8 cellular contexts compared by ENCODE assay signal in the genomic region with DNA sequence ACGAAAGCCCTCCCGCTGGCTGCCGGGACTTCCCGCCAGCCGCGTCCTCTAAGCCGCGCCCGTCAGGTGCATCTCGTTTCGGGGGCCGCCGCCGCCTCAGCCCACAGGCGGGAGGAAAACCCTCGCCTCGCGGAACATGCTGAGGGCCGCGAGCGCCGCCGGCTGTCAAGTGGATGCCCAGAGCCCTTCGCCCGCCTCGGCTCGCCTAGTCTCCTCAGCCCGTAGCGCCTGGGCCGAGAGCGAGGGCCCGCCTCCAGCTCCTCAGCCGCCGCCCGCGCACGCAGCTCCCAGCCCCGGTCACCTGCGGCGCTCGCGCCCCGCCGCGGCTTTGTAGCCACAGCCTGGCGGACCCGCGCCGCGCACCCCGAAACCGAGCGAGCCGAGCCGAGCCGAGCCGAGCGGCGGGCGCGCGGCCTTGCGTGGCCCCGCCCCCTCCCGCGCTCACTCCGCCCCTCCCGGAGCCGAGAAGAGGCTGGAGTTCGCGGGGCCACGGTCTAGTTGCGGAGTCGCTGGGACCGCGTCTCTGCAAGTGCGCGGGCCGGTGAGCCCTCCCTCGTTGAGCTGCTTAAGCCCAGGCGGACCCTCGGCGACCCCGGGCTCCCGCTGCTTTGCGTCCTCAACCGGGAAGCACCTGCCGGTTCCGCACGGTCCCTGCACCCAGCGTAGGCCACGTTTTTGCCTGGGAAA. TPM values are rescaled to one million over a fixed set of nuclear protein-coding genes. Genes with fewer than 3 reads are reported as not detected.
DNase-seq lines count a peak whose midpoint lies in the region; ATAC-seq, FAIRE-seq and TF ChIP-seq lines count a peak whose summit lies in the region.

A gene (minus strand): TSS at position 382 of the 687 bp plus-strand sequence. CDS start 450 bp downstream, outside the sequence.

- DNase-seq in CD1c-positive myeloid dendritic cell (ENCODE audit: extremely low spot score) (peak; percentile 82), NCI-H82 treated with DMSO at 0.1 percent for 48 hours (lab: John Stamatoyannopoulos, UW; ENCODE audit: unreplicated experiment) (peak; percentile 45), H1 (ENCODE audit: low read depth in 1 of 2, low spot score in 2 of 2) (peak; percentile 46 to 89), mesenteric fat pad (ENCODE audit: low spot score) (peak; percentile 95)
- peak; percentile 51 to 63 (median 62) for DNase-seq in activated CD8-positive, alpha-beta memory T cell treated with anti-CD3 and anti-CD28 coated beads for 48 hours (ENCODE audit: low read depth in 2 of 3, low spot score in 2 of 3)
- peak; percentile 73 for DNase-seq in stimulated activated CD8-positive, alpha-beta memory T cell treated with anti-CD3 and anti-CD28 coated beads, Interleukin-12 subunit alpha, Interleukin-12 subunit beta, amount 100 ng/mL, for 4 hours (ENCODE audit: low read depth)

- no peak within 1 kb of the TSS for H3K4ac ChIP-seq in H1 (replicated peaks; ENCODE audit: insufficient read length, low read depth, low read length)

- TF ChIP-seq EP300 in H1 (IDR thresholded peaks at IDR 0.05; ENCODE audit: borderline replicate concordance in 1 of 2, low read depth in 2 of 2, low read length in 2 of 2), result no peak

- H3K56ac ChIP-seq in H1 (replicated peaks; ENCODE audit: insufficient read length, low read depth, low read length), result no peak within 1 kb of the TSS

- peak within 1 kb of the TSS; percentile 97 for H2AFZ ChIP-seq in H1 (ENCODE audit: low read length)

- peak in 1 of 2 experiments; percentile 20; a peak in 1 of 4 replicates for TF ChIP-seq RAD21 in H1 (IDR thresholded peaks at IDR 0.05 in 1 of 2, conservative IDR thresholded peaks at IDR 0.05 in 1 of 2; ENCODE audit: low read depth in 2 of 2, low read length in 2 of 2)

- FAIRE-seq in H1 (lab: Jason Lieb, UNC), result no peak

- CTCF ChIA-PET in H1 (lab: Charles Lee; ENCODE audit: partially characterized antibody), result interaction anchor here (0.7 to 2.8 kb wide), 8 partner anchors 17 to 150 kb away, joined by 3 to 18 read pairs (median 3); no protein-coding TSS in a partner anchor

- peak within 1 kb of the TSS; percentile 48 to 63 (median 50) for H3K9ac ChIP-seq in H1 (replicated peaks in 1 of 4; ENCODE audit: extremely low read depth in 1 of 4, low read depth in 3 of 4, low read length in 3 of 4)

- 0 out of 2 replicates have a peak within 1 kb of the TSS, but pooled peaks have one; percentile 14 for H2BK12ac ChIP-seq in H1 (ENCODE audit: low read depth, low read length)

- H2AK5ac ChIP-seq in H1 (ENCODE audit: low read depth, low read length), result no peak within 1 kb of the TSS

- peak in 1 of 2 experiments; percentile 57; a peak in 2 of 3 replicates for TF ChIP-seq POLR2A in H1 (IDR thresholded peaks at IDR 0.05; ENCODE audit: control extremely low read depth in 1 of 2, low read depth in 2 of 2, low read length in 2 of 2)

- WGBS in H1 (ENCODE audit: extremely low coverage in 1 of 2, insufficient coverage in 1 of 2, insufficient read length in 1 of 2, insufficient replicate concordance in 2 of 2, low coverage in 1 of 2, low lambda C conversion rate in 2 of 2, missing lambda C conversion rate in 1 of 2), 2 experiments, result 2% methylated on average over 33 of the region's 92 CpGs; no CpG with 5 or more reads in 1 of the 2 experiments

- TF ChIP-seq CTCF in H1 (IDR thresholded peaks at IDR 0.05; ENCODE audit: control extremely low read depth in 1 of 3, insufficient read depth in 1 of 3, low read depth in 1 of 3, low read length in 3 of 3), result peak; percentile 10 to 28 (median 12); a peak in 3 of 4 replicates

- peak within 1 kb of the TSS; percentile 32; the same call in 1 of the 2 replicates for H3K18ac ChIP-seq in H1 (ENCODE audit: extremely low read depth, low read length)

- no peaks in the 10 kb centered on the region for H3K36me3 ChIP-seq in H1 (ENCODE audit: control insufficient read depth in 2 of 4, insufficient read depth in 4 of 4, low read length in 3 of 4)

- ATAC-seq in GM19395 (IDR thresholded peaks at IDR 0.05; ENCODE audit: unreplicated experiment) (peak; percentile 90), HG03558 (IDR thresholded peaks at IDR 0.05; ENCODE audit: extremely low read depth, unreplicated experiment) (peak; percentile 77)

- H3K23ac ChIP-seq in H1 (ENCODE audit: insufficient read length), result no peak within 1 kb of the TSS

- H3K79me2 ChIP-seq in H1 (ENCODE audit: control insufficient read depth in 1 of 2, insufficient read depth in 2 of 2, low read length in 2 of 2), result no peaks in the 10 kb centered on the region

- peak within 1 kb of the TSS; percentile 85 for H4K8ac ChIP-seq in H1 (ENCODE audit: extremely low read depth, insufficient read depth, low read length)

- peak within 1 kb of the TSS; percentile 6 for H4K5ac ChIP-seq in H1 (ENCODE audit: insufficient read length, low read depth, low read length)

- no peak within 1 kb of the TSS for H2BK20ac ChIP-seq in H1 (ENCODE audit: low read length)

- peak within 1 kb of the TSS; percentile 38 to 81 (median 74) for H3K4me3 ChIP-seq in H1 (ENCODE audit: extremely low read depth in 1 of 4, insufficient read depth in 2 of 4, low read depth in 3 of 4, low read length in 4 of 4)

- POLR2A ChIA-PET in H1 (lab: Charles Lee; ENCODE audit: partially characterized antibody), result interaction anchor here (1.3 kb wide), 1 partner anchor 32 kb away, joined by 3 read pairs; a partner anchor contains a TSS

- no peaks in the 10 kb centered on the region for H3K79me1 ChIP-seq in H1 (ENCODE audit: low read depth, low read length)

- H3K27ac ChIP-seq in H1 (ENCODE audit: low read depth, low read length), result no peak within 1 kb of the TSS

- peaks cover 10% of the 10 kb centered on the region; the same call in 1 of the 2 replicates for H3K23me2 ChIP-seq in H1 (ENCODE audit: low read depth, low read length)

- H2BK5ac ChIP-seq in H1 (ENCODE audit: low read depth, low read length), result no peak within 1 kb of the TSS

- H3K27me3 ChIP-seq in H1 (replicated peaks in 1 of 4; ENCODE audit: control insufficient read depth in 3 of 4, extremely low read depth in 1 of 4, insufficient read depth in 3 of 4, low read length in 3 of 4), result peaks cover 8 to 30% (median 19%) of the 10 kb centered on the region in 4 experiments

- no peak within 1 kb of the TSS for H4K91ac ChIP-seq in H1 (replicated peaks; ENCODE audit: insufficient read length, low read length)

- H3K14ac ChIP-seq in H1 (ENCODE audit: insufficient read length), result no peak within 1 kb of the TSS

- no peaks in the 10 kb centered on the region for H4K20me1 ChIP-seq in H1 (replicated peaks in 1 of 2; ENCODE audit: control insufficient read depth in 1 of 2, insufficient read depth in 2 of 2, low read length in 2 of 2)

- H3K4me1 ChIP-seq in H1 (replicated peaks in 1 of 4; ENCODE audit: control insufficient read depth in 3 of 4, insufficient read depth in 4 of 4, low read length in 3 of 4), result no peaks in the 10 kb centered on the region

- H2BK15ac ChIP-seq in H1 (ENCODE audit: low read length), result no peak within 1 kb of the TSS

- H3K4me2 ChIP-seq in H1 (ENCODE audit: insufficient read depth in 1 of 2, low read depth in 2 of 2, low read length in 2 of 2), result peak within 1 kb of the TSS; percentile 76 to 100

- no peaks in the 10 kb centered on the region for H3K9me3 ChIP-seq in H1 (ENCODE audit: insufficient read depth in 2 of 2, low read depth in 1 of 2, low read length in 1 of 2)

- H2BK120ac ChIP-seq in H1 (replicated peaks; ENCODE audit: low read depth, low read length), result no peak within 1 kb of the TSS

TF ChIP-seq in H1, 55 proteins besides CTCF, POLR2A, EP300 and RAD21 (continues in another document):
- TF ChIP-seq EGR1 (IDR thresholded peaks at IDR 0.05; ENCODE audit: borderline replicate concordance, low read depth, low read length), result no peak
- no peak for TF ChIP-seq SRF (IDR thresholded peaks at IDR 0.05; ENCODE audit: low read depth, low read length)
- TF ChIP-seq PHF8 (conservative IDR thresholded peaks at IDR 0.05; ENCODE audit: low read depth, low read length), result 0 out of 2 replicates have a peak, but pooled peaks have one; percentile 24
- TF ChIP-seq TAF1 (IDR thresholded peaks at IDR 0.05; ENCODE audit: low read depth, low read length), result peak; percentile 45; the same call in 1 of the 2 replicates
- TF ChIP-seq CREB1 (IDR thresholded peaks at IDR 0.05), result peak; percentile 79
- TF ChIP-seq SUZ12 (IDR thresholded peaks at IDR 0.05; ENCODE audit: low read length), result no peak
- TF ChIP-seq NRF1 (IDR thresholded peaks at IDR 0.05; ENCODE audit: low read depth, low read length), result no peak
- 0 out of 2 replicates have a peak, but pooled peaks have one; percentile 35 for TF ChIP-seq POLR2AphosphoS5 (IDR thresholded peaks at IDR 0.05; ENCODE audit: low read depth, low read length)
- TF ChIP-seq SIRT6 (IDR thresholded peaks at IDR 0.05; ENCODE audit: low read length), result no peak
- TF ChIP-seq, protein P1, sequence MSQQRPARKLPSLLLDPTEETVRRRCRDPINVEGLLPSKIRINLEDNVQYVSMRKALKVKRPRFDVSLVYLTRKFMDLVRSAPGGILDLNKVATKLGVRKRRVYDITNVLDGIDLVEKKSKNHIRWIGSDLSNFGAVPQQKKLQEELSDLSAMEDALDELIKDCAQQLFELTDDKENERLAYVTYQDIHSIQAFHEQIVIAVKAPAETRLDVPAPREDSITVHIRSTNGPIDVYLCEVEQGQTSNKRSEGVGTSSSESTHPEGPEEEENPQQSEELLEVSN (IDR thresholded peaks at IDR 0.05), result peak; percentile 56
- TF ChIP-seq RBBP5 (IDR thresholded peaks at IDR 0.05; ENCODE audit: borderline replicate concordance, low read depth, low read length), result no peak; the same call in 1 of the 2 replicates
- TF ChIP-seq TBP (IDR thresholded peaks at IDR 0.05; ENCODE audit: low read depth, low read length), result 0 out of 2 replicates have a peak, but pooled peaks have one; percentile 23
- TF ChIP-seq KDM5A (IDR thresholded peaks at IDR 0.05; ENCODE audit: low read length), result no peak
- TF ChIP-seq, protein P2, sequence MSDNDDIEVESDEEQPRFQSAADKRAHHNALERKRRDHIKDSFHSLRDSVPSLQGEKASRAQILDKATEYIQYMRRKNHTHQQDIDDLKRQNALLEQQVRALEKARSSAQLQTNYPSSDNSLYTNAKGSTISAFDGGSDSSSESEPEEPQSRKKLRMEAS (IDR thresholded peaks at IDR 0.05), result peak; percentile 55; the same call in 1 of the 2 replicates
- no peak for TF ChIP-seq YY1 (IDR thresholded peaks at IDR 0.05; ENCODE audit: low read depth, low read length)

RNA-seq across cellular contexts. Expression of the gene that starts here (rescaled TPM):
- total RNA-seq in H1 (2021; fragmentation: NEBNext Ultra II Directional; extraction: Animal tissue kit (Norgen Biotek cat#: 25700)), result 0.55 and 0.88 TPM in 2 replicates
- polyA plus RNA-seq in H1 (2011; rRNA removed), result 0.25 and 0.39 TPM in 2 replicates
- 0.35 TPM for polyA plus RNA-seq in H1 (2011; cell fraction: cytosol; rRNA removed)
- 0.46 TPM for polyA plus RNA-seq in H1 (2011; cell fraction: nucleus; rRNA removed)
- 0.64 to 0.99 TPM (median 0.67 TPM) in 4 replicates for polyA plus RNA-seq in H1 (2012, experiment 1 of 2)
- polyA plus RNA-seq in H1 (2012, experiment 2 of 2), result not detected
- polyA plus RNA-seq in H1 (2013, experiment 1 of 2), result 0.24 TPM
- polyA plus RNA-seq in H1 (2013, experiment 2 of 2), result 0.28 TPM
- polyA minus RNA-seq in H1 (2011; rRNA and poly(A)+ RNA removed), result 0.91 and 9.8 TPM in 2 replicates
- 2.8 TPM for polyA minus RNA-seq in H1 (2011; cell fraction: cytosol; rRNA and poly(A)+ RNA removed)
- polyA minus RNA-seq in H1 (2011; cell fraction: nucleus; rRNA and poly(A)+ RNA removed), result 6.8 TPM
- 0.13 TPM for total RNA-seq in mesenteric fat pad

Comparison
In these comparisons a context has a peak if more than half of its experiments do, and no peak if none do; other contexts are left out.
1. Peak in DNase-seq in mesenteric fat pad; RNA of the gene not detected or under 1 TPM.
2. DNase-seq: peak in every context shown above with its lines; median percentile 95 in mesenteric fat pad; 82 in CD1c-positive myeloid dendritic cell; 73 in stimulated activated CD8-positive, alpha-beta memory T cell treated with anti-CD3 and anti-CD28 coated beads, Interleukin-12 subunit alpha, Interleukin-12 subunit beta, amount 100 ng/mL, for 4 hours; 68 in H1; 62 in activated CD8-positive, alpha-beta memory T cell treated with anti-CD3 and anti-CD28 coated beads for 48 hours; 45 in NCI-H82 treated with DMSO at 0.1 percent for 48 hours.